ENCODE assay signal across 10 cellular contexts in the genomic region with DNA sequence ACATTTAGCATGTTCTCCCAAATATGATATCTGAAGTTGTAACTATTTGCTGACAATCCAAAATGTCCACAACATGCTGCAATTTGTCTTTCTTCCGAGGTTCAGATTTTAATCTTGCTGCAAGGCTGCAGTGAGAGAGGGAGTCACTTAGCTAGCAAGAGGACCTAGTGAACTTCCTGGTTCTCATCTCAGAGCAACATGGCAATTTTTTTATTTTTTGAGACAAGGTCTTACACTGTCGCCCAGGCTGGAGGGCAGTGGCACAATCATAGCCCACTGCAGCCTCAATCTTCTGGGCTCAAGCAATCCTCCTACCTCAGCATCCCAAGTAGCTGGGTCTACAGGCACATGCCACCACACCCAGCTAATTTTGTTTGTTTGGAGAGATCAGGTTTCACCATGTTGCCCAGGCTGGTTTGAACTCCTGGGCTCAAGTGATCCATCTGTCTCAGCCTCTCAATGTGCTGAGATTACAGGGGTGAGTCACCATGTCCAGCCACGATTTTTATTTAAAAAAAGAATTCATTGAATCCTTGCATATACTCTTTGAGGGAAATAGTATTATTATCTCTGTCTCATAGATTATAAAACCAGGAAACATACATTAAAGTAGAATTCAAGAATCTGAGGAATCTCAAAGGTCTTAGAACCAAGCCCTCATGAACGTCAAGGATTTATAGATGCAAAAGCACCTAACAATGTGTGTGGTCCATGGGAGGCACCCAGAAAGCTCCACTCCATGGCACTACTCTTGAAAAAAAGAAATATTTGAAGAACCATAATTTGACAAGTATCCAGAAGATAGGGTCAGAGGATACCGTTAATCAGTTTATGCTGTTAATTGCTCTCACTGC. TPM values are rescaled to one million over a fixed set of nuclear protein-coding genes. Genes with fewer than 3 reads are reported as not detected.
A peak's percentile ranks its signal among the peaks of the same experiment; 100 is the strongest.
DNase-seq lines count a peak whose midpoint lies in the region; ATAC-seq lines count a peak whose summit lies in the region.
"Had no signal": no experiment of that assay in that cellular context is flagged by ENCODE, and none has a peak within 500 bp of the region (broad histone marks: within the 10 kb centered on the region; RNA-seq: fewer than 3 reads in every experiment).

No MANE protein-coding gene starts in this region.

- intact Hi-C loops in Right ventricle myocardium inferior (cut with DNase I) = no loop called here

- no peak overlapping the region for H2BK12ac ChIP-seq in mesenchymal stem cell (ENCODE audit: low read length in 2 of 2)

- no peak overlapping the region for H3K4me2 ChIP-seq in mesenchymal stem cell (ENCODE audit: low read length, poor library complexity, severe bottlenecking)

- no peak overlapping the region for H2BK120ac ChIP-seq in mesenchymal stem cell (ENCODE audit: low read depth, low read length)

- H3K79me1 ChIP-seq in mesenchymal stem cell (replicated peaks; ENCODE audit: low read length, poor library complexity, severe bottlenecking) = no peaks in the 10 kb centered on the region

- H2AK5ac ChIP-seq in mesenchymal stem cell (ENCODE audit: low read length, severe bottlenecking) = no peak overlapping the region

- ATAC-seq in Right ventricle myocardium inferior = no peak
- no peak for ATAC-seq in HG02759 (IDR thresholded peaks at IDR 0.05; ENCODE audit: unreplicated experiment)
- no peak for ATAC-seq in activated CD4-positive, CD25-positive, alpha-beta regulatory T cell treated with anti-CD3 and anti-CD28 coated beads, Interleukin-2, amount 50 U/mL, for 24 hours
- ATAC-seq: lower lobe of right lung, T-helper 17 cell had no signal

- H3K14ac ChIP-seq in mesenchymal stem cell (ENCODE audit: low read length in 2 of 2) = no peak overlapping the region

- 86% methylated on average over 3 of the region's 5 CpGs for WGBS in mesenchymal stem cell

- no peak overlapping the region for H3K18ac ChIP-seq in mesenchymal stem cell (ENCODE audit: low read depth in 1 of 2, low read length in 2 of 2)

- no peaks in the 10 kb centered on the region for H3K4me1 ChIP-seq in mesenchymal stem cell (ENCODE audit: control insufficient read depth, insufficient read depth, low read depth, low read length)
- H3K4me1 ChIP-seq: lower lobe of right lung had no signal

- DNase-seq in EL (peak; percentile 77), M059J (ENCODE audit: low read depth) (peak; percentile 88), amniotic stem cell (lab: John Stamatoyannopoulos, UW) (peak; percentile 17), mesenchymal stem cell (peak; percentile 65), Right ventricle myocardium inferior (ENCODE audit: missing footprints) (no peak)
- DNase-seq: DMS79 treated with DMSO at 0.1 percent for 48 hours, lower lobe of right lung, T-helper 17 cell had no signal

- H3K23ac ChIP-seq in mesenchymal stem cell (ENCODE audit: low read length in 2 of 2) = no peak overlapping the region

- H2BK5ac ChIP-seq in mesenchymal stem cell (ENCODE audit: low read depth, low read length, poor library complexity, severe bottlenecking) = no peak overlapping the region

- H3K4me3 ChIP-seq in mesenchymal stem cell (ENCODE audit: insufficient read depth in 1 of 2, low read depth in 1 of 2, low read length in 2 of 2) = no peak overlapping the region
- H3K4me3 ChIP-seq: lower lobe of right lung had no signal

- H3K4ac ChIP-seq in mesenchymal stem cell (ENCODE audit: low read depth in 1 of 2, low read length in 2 of 2) = no peak overlapping the region

- H3K9me3 ChIP-seq in mesenchymal stem cell (ENCODE audit: control insufficient read depth, low read length) = no peaks in the 10 kb centered on the region
- H3K9me3 ChIP-seq: lower lobe of right lung had no signal

- no peaks in the 10 kb centered on the region for H3K36me3 ChIP-seq in mesenchymal stem cell (ENCODE audit: control insufficient read depth in 1 of 2, insufficient read depth in 2 of 2, low read depth in 1 of 2, low read length in 2 of 2)
- H3K36me3 ChIP-seq: lower lobe of right lung had no signal

- no peak overlapping the region for H4K8ac ChIP-seq in mesenchymal stem cell (ENCODE audit: low read length)

- H2BK15ac ChIP-seq in mesenchymal stem cell (ENCODE audit: low read depth, poor library complexity, severe bottlenecking) = no peak overlapping the region

- no peak overlapping the region for H4K91ac ChIP-seq in mesenchymal stem cell (ENCODE audit: low read length)

- no peak overlapping the region for H2AFZ ChIP-seq in mesenchymal stem cell (ENCODE audit: low read depth, low read length)

- no peak overlapping the region for H3K9ac ChIP-seq in mesenchymal stem cell (ENCODE audit: low read length)

- H3K27me3 ChIP-seq in mesenchymal stem cell (ENCODE audit: control insufficient read depth in 1 of 2, insufficient read depth in 1 of 2, low read length in 2 of 2) = peaks cover 15 to 35% of the 10 kb centered on the region in 2 experiments

- H3K27ac ChIP-seq in mesenchymal stem cell (ENCODE audit: low read length, poor library complexity, severe bottlenecking) = no peak overlapping the region
- H3K27ac ChIP-seq: lower lobe of right lung had no signal

RNA-seq across cellular contexts. Expression of a gene that starts 9.1 kb away (rescaled TPM):
- 0.05 and 0.10 TPM in 2 replicates for total RNA-seq in M059J (2014; rRNA removed; shearing (Covaris generic))
- polyA plus RNA-seq in mesenchymal stem cell (2013, experiment 1 of 2) = not detected
- polyA plus RNA-seq in mesenchymal stem cell (2013, experiment 2 of 2) = not detected
- total RNA-seq in Right ventricle myocardium inferior = 0.57 TPM
